13 cellular contexts compared by ENCODE assay signal in genomic region chr1:25760871-25761270, GRCh38. TPM values are rescaled to one million over a fixed set of nuclear protein-coding genes. Genes with fewer than 3 reads are reported as not detected.
DNase-seq lines count a peak whose midpoint lies in the region; ATAC-seq and TF ChIP-seq lines count a peak whose summit lies in the region.
"Had no signal": no experiment of that assay in that cellular context is flagged by ENCODE, and none has a peak within 500 bp of the region (broad histone marks: within the 10 kb centered on the region; RNA-seq: fewer than 3 reads in every experiment).

No MANE protein-coding gene starts in this region.

- intact Hi-C loops in left ventricle myocardium superior (cut with micrococcal nuclease), result no loop called here
- intact Hi-C loops in thyroid gland (cut with DNase I), result no loop called here

- peak; percentile 10 for ATAC-seq in left ventricle myocardium superior
- no peak for ATAC-seq in HG03457 (IDR thresholded peaks at IDR 0.05; ENCODE audit: unreplicated experiment)
- ATAC-seq: A549, PC-3 had no signal

- no peak overlapping the region for H3K27ac Mint-ChIP-seq in activated naive CD8-positive, alpha-beta T cell treated with anti-CD3 and anti-CD28 coated beads for 36 hours

- no peaks in the 10 kb centered on the region for H3K36me3 Mint-ChIP-seq in activated naive CD8-positive, alpha-beta T cell treated with anti-CD3 and anti-CD28 coated beads for 36 hours

- H3K27ac ChIP-seq in right atrium auricular region, result no peak overlapping the region
- H3K27ac ChIP-seq in thyroid gland, result peak overlapping the region; percentile 6 to 72 (median 68)
- H3K27ac ChIP-seq: A549, SJSA1 had no signal

- H3K27me3 Mint-ChIP-seq in activated naive CD8-positive, alpha-beta T cell treated with anti-CD3 and anti-CD28 coated beads for 36 hours, result no peaks in the 10 kb centered on the region

- WGBS in thyroid gland, 2 donors, result 70 to 72% methylated on average over 5 of the region's 5 CpGs

- H3K4me3 ChIP-seq in right atrium auricular region (no peak overlapping the region), thyroid gland (replicated peaks in 1 of 3) (no peak overlapping the region), H7 (ENCODE audit: insufficient read depth, low read depth, low read length) (no peak overlapping the region)
- H3K4me3 ChIP-seq: A549, SJSA1 had no signal

- H3K9me3 Mint-ChIP-seq in activated naive CD8-positive, alpha-beta T cell treated with anti-CD3 and anti-CD28 coated beads for 36 hours, result no peaks in the 10 kb centered on the region

- TF ChIP-seq POLR2A in thyroid gland (IDR thresholded peaks at IDR 0.05), result no peak

- H3K27me3 ChIP-seq in right atrium auricular region (no peaks in the 10 kb centered on the region), thyroid gland (no peaks in the 10 kb centered on the region), H7 (ENCODE audit: control insufficient read depth, insufficient read depth, low read length) (no peaks in the 10 kb centered on the region; the same call in 1 of the 2 replicates)
- H3K27me3 ChIP-seq: SJSA1 had no signal

- no peak overlapping the region for H3K4me3 Mint-ChIP-seq in activated naive CD8-positive, alpha-beta T cell treated with anti-CD3 and anti-CD28 coated beads for 36 hours

- DNase-seq in left ventricle myocardium superior, result no peak
- DNase-seq in right atrium auricular region (ENCODE audit: low spot score), result no peak
- DNase-seq in SK-N-DZ (ENCODE audit: low spot score), result peak; percentile 42
- peak; percentile 49 for DNase-seq in cerebellar cortex (ENCODE audit: low spot score)
- DNase-seq in thyroid gland, result peak in 1 of 2 donors; percentile 49
- DNase-seq in activated naive CD8-positive, alpha-beta T cell treated with anti-CD3 and anti-CD28 coated beads for 36 hours, result no peak
- DNase-seq in H7, result no peak
- DNase-seq: NCI-H1092, NCI-H2107, PC-3 had no signal

- no peaks in the 10 kb centered on the region for H3K36me3 ChIP-seq in right atrium auricular region
- H3K36me3 ChIP-seq in thyroid gland, result no peaks in the 10 kb centered on the region
- H3K36me3 ChIP-seq in H7 (replicated peaks; ENCODE audit: control insufficient read depth, insufficient read depth, low read length), result no peaks in the 10 kb centered on the region
- H3K36me3 ChIP-seq: SJSA1 had no signal

- TF ChIP-seq CTCF in right atrium auricular region (IDR thresholded peaks at IDR 0.05) (no peak), thyroid gland (IDR thresholded peaks at IDR 0.05) (no peak)

- H3K4me1 Mint-ChIP-seq in activated naive CD8-positive, alpha-beta T cell treated with anti-CD3 and anti-CD28 coated beads for 36 hours, result peaks cover 19% of the 10 kb centered on the region

- H3K4me1 ChIP-seq in right atrium auricular region (no peaks in the 10 kb centered on the region), thyroid gland (peaks cover 28 to 32% of the 10 kb centered on the region in 2 donors)
- H3K4me1 ChIP-seq: A549, SJSA1 had no signal

- no peaks in the 10 kb centered on the region for H3K9me3 ChIP-seq in right atrium auricular region
- H3K9me3 ChIP-seq in thyroid gland, result no peaks in the 10 kb centered on the region
- H3K9me3 ChIP-seq: A549, SJSA1 had no signal

RNA-seq across cellular contexts. Expression of gene SELENON, which starts 39.1 kb away (rescaled TPM):
- total RNA-seq in left ventricle myocardium superior (46.3 TPM), right atrium auricular region (10 to 100 TPM; 31.7 to 34.2 TPM), thyroid gland (10 to 100 TPM; 31.2 to 58.2 (median 55.2) TPM)
- polyA plus RNA-seq in SK-N-DZ (2014; cell fraction: cytosol; rRNA removed), result 25.5 and 29.9 TPM in 2 replicates
- polyA plus RNA-seq in SK-N-DZ (2014; cell fraction: nucleus; rRNA removed), result 13.7 and 16.4 TPM in 2 replicates
- total RNA-seq in activated naive CD8-positive, alpha-beta T cell treated with anti-CD3 and anti-CD28 coated beads for 36 hours, result 10 to 100 TPM; 15.0 to 15.6 TPM
- total RNA-seq in H7 (2014; rRNA removed; shearing (Covaris generic)), result 108 and 139 TPM in 2 replicates

RNA-seq across cellular contexts. Expression of gene MTFR1L, which starts 58.9 kb away (rescaled TPM):
- total RNA-seq in left ventricle myocardium superior (227 TPM), right atrium auricular region (100 to 1,000 TPM; 154 to 303 TPM), thyroid gland (100 to 1,000 TPM in 1 of 4 donors, 10 to 100 TPM in 3; 75.7 to 109 (median 99.2) TPM)
- polyA plus RNA-seq in SK-N-DZ (2014; cell fraction: cytosol; rRNA removed), result 41.3 and 45.7 TPM in 2 replicates
- 53.0 and 70.9 TPM in 2 replicates for polyA plus RNA-seq in SK-N-DZ (2014; cell fraction: nucleus; rRNA removed)
- 10 to 100 TPM; 23.3 to 23.4 TPM for total RNA-seq in activated naive CD8-positive, alpha-beta T cell treated with anti-CD3 and anti-CD28 coated beads for 36 hours
- 36.8 and 38.8 TPM in 2 replicates for total RNA-seq in H7 (2014; rRNA removed; shearing (Covaris generic))

Comparison
In these comparisons a context has a peak if more than half of its experiments do, and no peak if none do; other contexts are left out.
1. DNase-seq: peak in SK-N-DZ (single experiment) and cerebellar cortex (single experiment); none in left ventricle myocardium superior (single experiment), right atrium auricular region (single experiment), activated naive CD8-positive, alpha-beta T cell treated with anti-CD3 and anti-CD28 coated beads for 36 hours (single experiment) and H7 (single experiment).
2. H3K27ac ChIP-seq: peak in thyroid gland (3 of 3); none in right atrium auricular region (0 of 2).